1 cellular context compared by ENCODE assay signal in genomic region chr5:15008476-15008875, GRCh38.
TF ChIP-seq lines count a peak whose summit lies in the region.

No MANE protein-coding gene starts in this region.

TF ChIP-seq in HEK293, 187 proteins besides CTCF, POLR2A, EP300 and RAD21 (continued from another document):
- TF ChIP-seq, protein P1, sequence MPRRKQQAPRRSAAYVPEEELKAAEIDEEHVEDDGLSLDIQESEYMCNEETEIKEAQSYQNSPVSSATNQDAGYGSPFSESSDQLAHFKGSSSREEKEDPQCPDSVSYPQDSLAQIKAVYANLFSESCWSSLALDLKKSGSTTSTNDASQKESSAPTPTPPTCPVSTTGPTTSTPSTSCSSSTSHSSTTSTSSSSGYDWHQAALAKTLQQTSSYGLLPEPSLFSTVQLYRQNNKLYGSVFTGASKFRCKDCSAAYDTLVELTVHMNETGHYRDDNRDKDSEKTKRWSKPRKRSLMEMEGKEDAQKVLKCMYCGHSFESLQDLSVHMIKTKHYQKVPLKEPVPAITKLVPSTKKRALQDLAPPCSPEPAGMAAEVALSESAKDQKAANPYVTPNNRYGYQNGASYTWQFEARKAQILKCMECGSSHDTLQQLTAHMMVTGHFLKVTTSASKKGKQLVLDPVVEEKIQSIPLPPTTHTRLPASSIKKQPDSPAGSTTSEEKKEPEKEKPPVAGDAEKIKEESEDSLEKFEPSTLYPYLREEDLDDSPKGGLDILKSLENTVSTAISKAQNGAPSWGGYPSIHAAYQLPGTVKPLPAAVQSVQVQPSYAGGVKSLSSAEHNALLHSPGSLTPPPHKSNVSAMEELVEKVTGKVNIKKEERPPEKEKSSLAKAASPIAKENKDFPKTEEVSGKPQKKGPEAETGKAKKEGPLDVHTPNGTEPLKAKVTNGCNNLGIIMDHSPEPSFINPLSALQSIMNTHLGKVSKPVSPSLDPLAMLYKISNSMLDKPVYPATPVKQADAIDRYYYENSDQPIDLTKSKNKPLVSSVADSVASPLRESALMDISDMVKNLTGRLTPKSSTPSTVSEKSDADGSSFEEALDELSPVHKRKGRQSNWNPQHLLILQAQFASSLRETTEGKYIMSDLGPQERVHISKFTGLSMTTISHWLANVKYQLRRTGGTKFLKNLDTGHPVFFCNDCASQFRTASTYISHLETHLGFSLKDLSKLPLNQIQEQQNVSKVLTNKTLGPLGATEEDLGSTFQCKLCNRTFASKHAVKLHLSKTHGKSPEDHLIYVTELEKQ (tag by site-specific recombination; IDR thresholded peaks at IDR 0.05; ENCODE audit: borderline replicate concordance): peak; percentile 88
- TF ChIP-seq MZF1 (tag by site-specific recombination; IDR thresholded peaks at IDR 0.05; ENCODE audit: borderline replicate concordance): peak; percentile 53; the same call in 1 of the 2 replicates
- no peak for TF ChIP-seq ZBTB7A (tag by site-specific recombination; IDR thresholded peaks at IDR 0.05; ENCODE audit: low read depth)
- no peak for TF ChIP-seq ZNF704 (tag by site-specific recombination; IDR thresholded peaks at IDR 0.05)
- TF ChIP-seq, protein P2, sequence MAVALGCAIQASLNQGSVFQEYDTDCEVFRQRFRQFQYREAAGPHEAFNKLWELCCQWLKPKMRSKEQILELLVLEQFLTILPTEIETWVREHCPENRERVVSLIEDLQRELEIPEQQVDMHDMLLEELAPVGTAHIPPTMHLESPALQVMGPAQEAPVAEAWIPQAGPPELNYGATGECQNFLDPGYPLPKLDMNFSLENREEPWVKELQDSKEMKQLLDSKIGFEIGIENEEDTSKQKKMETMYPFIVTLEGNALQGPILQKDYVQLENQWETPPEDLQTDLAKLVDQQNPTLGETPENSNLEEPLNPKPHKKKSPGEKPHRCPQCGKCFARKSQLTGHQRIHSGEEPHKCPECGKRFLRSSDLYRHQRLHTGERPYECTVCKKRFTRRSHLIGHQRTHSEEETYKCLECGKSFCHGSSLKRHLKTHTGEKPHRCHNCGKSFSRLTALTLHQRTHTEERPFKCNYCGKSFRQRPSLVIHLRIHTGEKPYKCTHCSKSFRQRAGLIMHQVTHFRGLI (tag by site-specific recombination; IDR thresholded peaks at IDR 0.05): peak; percentile 49
- peak; percentile 34; the same call in 1 of the 2 replicates for TF ChIP-seq ZNF394 (tag by site-specific recombination; IDR thresholded peaks at IDR 0.05; ENCODE audit: borderline replicate concordance)
- no peak for TF ChIP-seq ZNF626 (tag by site-specific recombination; IDR thresholded peaks at IDR 0.05)
- TF ChIP-seq ZNF621 (tag by site-specific recombination; IDR thresholded peaks at IDR 0.05): no peak
- TF ChIP-seq ZBTB17 (tag by site-specific recombination; IDR thresholded peaks at IDR 0.05): peak; percentile 58
- TF ChIP-seq ZNF654 (tag by site-specific recombination; IDR thresholded peaks at IDR 0.05; ENCODE audit: low read depth): no peak
- no peak for TF ChIP-seq GFI1B (tag by site-specific recombination; IDR thresholded peaks at IDR 0.05)
- no peak for TF ChIP-seq RBAK (tag by site-specific recombination; IDR thresholded peaks at IDR 0.05)
- TF ChIP-seq EGR2 (tag by site-specific recombination; IDR thresholded peaks at IDR 0.05; ENCODE audit: low read depth): peak; percentile 71
- no peak for TF ChIP-seq ZNF214 (tag by site-specific recombination; IDR thresholded peaks at IDR 0.05; ENCODE audit: borderline replicate concordance)
- peak; percentile 53; the same call in 1 of the 2 replicates for TF ChIP-seq GLIS1 (tag by site-specific recombination; IDR thresholded peaks at IDR 0.05)
- peak; percentile 74 for TF ChIP-seq ZNF335 (tag by site-specific recombination; conservative IDR thresholded peaks at IDR 0.05)
- TF ChIP-seq ZNF2 (tag by site-specific recombination; IDR thresholded peaks at IDR 0.05): peak; percentile 86; the same call in 1 of the 2 replicates
- TF ChIP-seq KLF16 (tag by site-specific recombination; IDR thresholded peaks at IDR 0.05): no peak
- peak; percentile 76 for TF ChIP-seq ZBTB20 (tag by site-specific recombination; IDR thresholded peaks at IDR 0.05)
- peak; percentile 61; the same call in 1 of the 2 replicates for TF ChIP-seq GLIS2 (tag by site-specific recombination; IDR thresholded peaks at IDR 0.05)
- TF ChIP-seq YY2 (tag by site-specific recombination; IDR thresholded peaks at IDR 0.05): no peak; the same call in 1 of the 2 replicates
- TF ChIP-seq ZEB2 (tag by site-specific recombination; IDR thresholded peaks at IDR 0.05): peak; percentile 92
